Comparison of ENCODE assay signal across 1 cellular context in genomic region chr12:122062832-122063690, GRCh38.
A peak's percentile ranks its signal among the peaks of the same experiment; 100 is the strongest.
TF ChIP-seq lines count a peak whose summit lies in the region.

No MANE protein-coding gene starts in this region.

TF ChIP-seq in HepG2, 621 proteins besides CTCF, POLR2A, EP300 and RAD21 (continues in another document):
- TF ChIP-seq ZNF142 (CRISPR knock-in tag; IDR thresholded peaks at IDR 0.05) = no peak
- TF ChIP-seq KLF15 (CRISPR knock-in tag; IDR thresholded peaks at IDR 0.05; ENCODE audit: borderline replicate concordance) = no peak
- TF ChIP-seq ZNF737 (CRISPR knock-in tag; IDR thresholded peaks at IDR 0.05; ENCODE audit: borderline replicate concordance) = no peak
- TF ChIP-seq TARDBP (CRISPR knock-in tag; IDR thresholded peaks at IDR 0.05) = peak; percentile 39; the same call in 1 of the 2 replicates
- TF ChIP-seq ZBTB20 (CRISPR knock-in tag; IDR thresholded peaks at IDR 0.05; ENCODE audit: borderline replicate concordance, low read depth) = no peak; the same call in 1 of the 2 replicates
- TF ChIP-seq PLRG1 (conservative IDR thresholded peaks at IDR 0.05) = no peak
- TF ChIP-seq ZSCAN21 (CRISPR knock-in tag; IDR thresholded peaks at IDR 0.05; ENCODE audit: borderline replicate concordance) = no peak
- TF ChIP-seq KLF9 (CRISPR knock-in tag; IDR thresholded peaks at IDR 0.05; ENCODE audit: low read depth) = no peak
- no peak for TF ChIP-seq ZMAT5 (CRISPR knock-in tag; IDR thresholded peaks at IDR 0.05; ENCODE audit: borderline replicate concordance, low read depth)
- TF ChIP-seq SMAD9 (CRISPR knock-in tag; IDR thresholded peaks at IDR 0.05) = no peak
- TF ChIP-seq HNF4G (IDR thresholded peaks at IDR 0.05; ENCODE audit: borderline replicate concordance, low read depth, low read length) = no peak
- TF ChIP-seq HNF4G (CRISPR knock-in tag; IDR thresholded peaks at IDR 0.05; ENCODE audit: borderline replicate concordance, low read depth) = no peak
- TF ChIP-seq SCMH1 (CRISPR knock-in tag; IDR thresholded peaks at IDR 0.05; ENCODE audit: borderline replicate concordance) = no peak
- TF ChIP-seq MZF1 (CRISPR knock-in tag; IDR thresholded peaks at IDR 0.05; ENCODE audit: borderline replicate concordance) = no peak
- no peak; the same call in 1 of the 2 replicates for TF ChIP-seq TIGD3 (CRISPR knock-in tag; IDR thresholded peaks at IDR 0.05; ENCODE audit: borderline replicate concordance)
- TF ChIP-seq ELF3 (CRISPR knock-in tag; IDR thresholded peaks at IDR 0.05) = peak; percentile 34; the same call in 1 of the 2 replicates
- TF ChIP-seq ZNF232 (CRISPR knock-in tag; IDR thresholded peaks at IDR 0.05; ENCODE audit: borderline replicate concordance) = no peak
- no peak for TF ChIP-seq PBX2 (CRISPR knock-in tag; IDR thresholded peaks at IDR 0.05)
- no peak for TF ChIP-seq KIAA2018 (CRISPR knock-in tag; IDR thresholded peaks at IDR 0.05; ENCODE audit: borderline replicate concordance)
- no peak for TF ChIP-seq IKZF1 (IDR thresholded peaks at IDR 0.05)
- TF ChIP-seq ZNF740 (CRISPR knock-in tag; IDR thresholded peaks at IDR 0.05) = no peak
- no peak for TF ChIP-seq PCBP1 (IDR thresholded peaks at IDR 0.05; ENCODE audit: borderline replicate concordance, low read depth, low read length)
- TF ChIP-seq MATR3 (CRISPR knock-in tag; IDR thresholded peaks at IDR 0.05) = no peak
- no peak for TF ChIP-seq TOPORS (CRISPR knock-in tag; IDR thresholded peaks at IDR 0.05)
- TF ChIP-seq THYN1 (CRISPR knock-in tag; IDR thresholded peaks at IDR 0.05; ENCODE audit: borderline replicate concordance, low read depth) = no peak
- TF ChIP-seq FOXK2 (IDR thresholded peaks at IDR 0.05) = no peak
- TF ChIP-seq LBX2 (CRISPR knock-in tag; IDR thresholded peaks at IDR 0.05; ENCODE audit: borderline replicate concordance) = no peak
- no peak for TF ChIP-seq MNT (IDR thresholded peaks at IDR 0.05)
- no peak for TF ChIP-seq FOXM1 (CRISPR knock-in tag; IDR thresholded peaks at IDR 0.05)
- no peak for TF ChIP-seq RBFOX2 (IDR thresholded peaks at IDR 0.05; ENCODE audit: low read depth, low read length)
- no peak for TF ChIP-seq ZNF775 (CRISPR knock-in tag; IDR thresholded peaks at IDR 0.05; ENCODE audit: borderline replicate concordance)
- TF ChIP-seq BCLAF1 (IDR thresholded peaks at IDR 0.05) = no peak
- no peak for TF ChIP-seq ZNF282 (IDR thresholded peaks at IDR 0.05; ENCODE audit: partially characterized antibody)
- TF ChIP-seq SNAPC5 (CRISPR knock-in tag; IDR thresholded peaks at IDR 0.05; ENCODE audit: borderline replicate concordance) = 0 out of 2 replicates have a peak, but pooled peaks have one; percentile 31
- no peak for TF ChIP-seq ARNT (IDR thresholded peaks at IDR 0.05)
- no peak for TF ChIP-seq ATAD3A (CRISPR knock-in tag; IDR thresholded peaks at IDR 0.05)
- TF ChIP-seq ZZZ3 (CRISPR knock-in tag; IDR thresholded peaks at IDR 0.05; ENCODE audit: borderline replicate concordance) = no peak
- TF ChIP-seq ZNF552 (CRISPR knock-in tag; IDR thresholded peaks at IDR 0.05; ENCODE audit: borderline replicate concordance) = no peak
